Comparison of ENCODE assay signal across 1 cellular context in genomic region chr5:68454172-68454571, GRCh38.
TF ChIP-seq lines count a peak whose summit lies in the region.

No MANE protein-coding gene starts in this region.

TF ChIP-seq in K562, 482 proteins besides CTCF, POLR2A, EP300 and RAD21 (continued from another document):
- TF ChIP-seq ILK (tag; IDR thresholded peaks at IDR 0.05; ENCODE audit: borderline replicate concordance, low read depth) (peak; percentile 41; the same call in 1 of the 2 replicates), PHTF2 (CRISPR knock-in tag; IDR thresholded peaks at IDR 0.05) (no peak), NR2C1 (IDR thresholded peaks at IDR 0.05) (no peak), NR2C1 (tag; IDR thresholded peaks at IDR 0.05) (0 out of 2 replicates have a peak, but pooled peaks have one; percentile 37), DMBX1 (CRISPR knock-in tag; IDR thresholded peaks at IDR 0.05; ENCODE audit: borderline replicate concordance) (peak; percentile 35; the same call in 1 of the 2 replicates), ZNF592 (IDR thresholded peaks at IDR 0.05) (peak; percentile 74), NFE2 (IDR thresholded peaks at IDR 0.05; ENCODE audit: low read depth) (no peak), SAP30 (IDR thresholded peaks at IDR 0.05; ENCODE audit: borderline replicate concordance, insufficient read depth, low read depth, low read length, poor library complexity, severe bottlenecking) (no peak), RBFOX2 (IDR thresholded peaks at IDR 0.05; ENCODE audit: low read depth, low read length) (no peak), SMAD4 (CRISPR knock-in tag; conservative IDR thresholded peaks at IDR 0.05) (0 out of 2 replicates have a peak, but pooled peaks have one; percentile 35)
TF ChIP-seq in K562: peak in this region for 10.
